In the genomic region with DNA sequence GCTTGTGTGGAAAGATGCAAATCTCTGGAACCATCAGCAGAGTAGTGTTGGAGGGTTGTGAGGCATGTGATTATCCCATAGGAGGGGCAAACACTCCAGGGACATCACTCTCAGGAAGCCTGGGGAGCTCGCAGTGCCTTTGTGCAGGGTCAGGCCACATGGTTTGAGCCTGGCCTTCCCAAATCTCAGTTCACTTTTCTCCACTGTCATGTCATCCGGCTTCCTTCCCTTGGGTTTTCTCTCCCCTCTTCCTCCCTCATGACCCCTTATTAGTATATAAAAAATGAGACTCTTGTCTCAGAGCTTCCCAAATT, we compare ENCODE assay signal across 10 cellular contexts. TPM values are rescaled to one million over a fixed set of nuclear protein-coding genes. Genes with fewer than 3 reads are reported as not detected.
A peak's percentile ranks its signal among the peaks of the same experiment; 100 is the strongest.
DNase-seq lines count a peak whose midpoint lies in the region; ATAC-seq and TF ChIP-seq lines count a peak whose summit lies in the region.
"Had no signal": no experiment of that assay in that cellular context is flagged by ENCODE, and none has a peak within 500 bp of the region (broad histone marks: within the 10 kb centered on the region; RNA-seq: fewer than 3 reads in every experiment).

No MANE protein-coding gene starts in this region.

- H3K9me3 ChIP-seq in uterus = peaks cover 0 to 4% of the 10 kb centered on the region in 2 donors
- H3K9me3 ChIP-seq: ovary had no signal

- no peaks in the 10 kb centered on the region for H3K27me3 Mint-ChIP-seq in activated T-helper 2 cell treated with anti-CD3 and anti-CD28 coated beads, Interferon-gamma antibody, Interleukin-2, Interleukin-4, amounts not matched to agents 10 μg/mL and 5 μg/mL and 100 μg/mL, durations not matched to agents 14 hours and 24 hours and 36 hours (ENCODE audit: low read depth)
- no peaks in the 10 kb centered on the region for H3K27me3 Mint-ChIP-seq in stimulated activated naive B cell treated with anti-CD40 and anti-IgM and Interleukin-4, amounts not matched to agents 10 μg/mL and 1 μg/mL and 100 μg/mL, for 72 hours

- H3K4me1 ChIP-seq in uterus = no peaks in the 10 kb centered on the region

- no peaks in the 10 kb centered on the region for H3K36me3 ChIP-seq in uterus
- H3K36me3 ChIP-seq: ovary had no signal

- no peak overlapping the region for H3K4me3 Mint-ChIP-seq in activated T-helper 2 cell treated with anti-CD3 and anti-CD28 coated beads, Interferon-gamma antibody, Interleukin-2, Interleukin-4, amounts not matched to agents 10 μg/mL and 5 μg/mL and 100 μg/mL, durations not matched to agents 14 hours and 24 hours and 36 hours (ENCODE audit: low read depth)
- H3K4me3 Mint-ChIP-seq in stimulated activated naive B cell treated with anti-CD40 and anti-IgM and Interleukin-4, amounts not matched to agents 10 μg/mL and 1 μg/mL and 100 μg/mL, for 72 hours = no peak overlapping the region

- H3K27me3 ChIP-seq in uterus = no peaks in the 10 kb centered on the region
- H3K27me3 ChIP-seq: ovary had no signal

- intact Hi-C loops in activated T-helper 2 cell treated with anti-CD3 and anti-CD28 coated beads, Interferon-gamma antibody, Interleukin-2, Interleukin-4, amounts not matched to agents 10 μg/mL and 5 μg/mL and 100 μg/mL, durations not matched to agents 14 hours and 24 hours and 36 hours (cut with micrococcal nuclease) = loop anchor here (5.0 kb wide), 1 partner anchor 272 kb away; no protein-coding TSS in a partner anchor
- intact Hi-C loops in left ventricle myocardium superior (cut with micrococcal nuclease) (no loop called here), uterus (cut with DNase I; ENCODE audit: low total_unique reads) (no loop called here), posterior cingulate gyrus (cut with DNase I) (no loop called here)

- no peak overlapping the region for H3K27ac ChIP-seq in uterus

- H3K36me3 Mint-ChIP-seq in activated T-helper 2 cell treated with anti-CD3 and anti-CD28 coated beads, Interferon-gamma antibody, Interleukin-2, Interleukin-4, amounts not matched to agents 10 μg/mL and 5 μg/mL and 100 μg/mL, durations not matched to agents 14 hours and 24 hours and 36 hours (ENCODE audit: low read depth) = peaks cover 70% of the 10 kb centered on the region
- H3K36me3 Mint-ChIP-seq in stimulated activated naive B cell treated with anti-CD40 and anti-IgM and Interleukin-4, amounts not matched to agents 10 μg/mL and 1 μg/mL and 100 μg/mL, for 72 hours = peaks cover 23 to 41% of the 10 kb centered on the region in 2 donors

- no peak for TF ChIP-seq POLR2A in uterus (IDR thresholded peaks at IDR 0.05)

- ATAC-seq in left ventricle myocardium superior = peak; percentile 56
- ATAC-seq in stimulated activated naive B cell treated with anti-CD40 and anti-IgM and Interleukin-4, amounts not matched to agents 10 μg/mL and 1 μg/mL and 100 μg/mL, for 72 hours (replicated peaks) = no peak

- no peak overlapping the region for H3K4me3 ChIP-seq in uterus
- H3K4me3 ChIP-seq: ovary had no signal

- peaks cover 64% of the 10 kb centered on the region for H3K4me1 Mint-ChIP-seq in activated T-helper 2 cell treated with anti-CD3 and anti-CD28 coated beads, Interferon-gamma antibody, Interleukin-2, Interleukin-4, amounts not matched to agents 10 μg/mL and 5 μg/mL and 100 μg/mL, durations not matched to agents 14 hours and 24 hours and 36 hours (ENCODE audit: low read depth)
- peaks cover 40 to 45% of the 10 kb centered on the region in 2 donors for H3K4me1 Mint-ChIP-seq in stimulated activated naive B cell treated with anti-CD40 and anti-IgM and Interleukin-4, amounts not matched to agents 10 μg/mL and 1 μg/mL and 100 μg/mL, for 72 hours

- peaks cover 10% of the 10 kb centered on the region for H3K9me3 Mint-ChIP-seq in activated T-helper 2 cell treated with anti-CD3 and anti-CD28 coated beads, Interferon-gamma antibody, Interleukin-2, Interleukin-4, amounts not matched to agents 10 μg/mL and 5 μg/mL and 100 μg/mL, durations not matched to agents 14 hours and 24 hours and 36 hours
- H3K9me3 Mint-ChIP-seq in stimulated activated naive B cell treated with anti-CD40 and anti-IgM and Interleukin-4, amounts not matched to agents 10 μg/mL and 1 μg/mL and 100 μg/mL, for 72 hours = peaks cover 6 to 7% of the 10 kb centered on the region in 2 donors

- peak overlapping the region; percentile 92 for H3K27ac Mint-ChIP-seq in activated T-helper 2 cell treated with anti-CD3 and anti-CD28 coated beads, Interferon-gamma antibody, Interleukin-2, Interleukin-4, amounts not matched to agents 10 μg/mL and 5 μg/mL and 100 μg/mL, durations not matched to agents 14 hours and 24 hours and 36 hours
- H3K27ac Mint-ChIP-seq in stimulated activated naive B cell treated with anti-CD40 and anti-IgM and Interleukin-4, amounts not matched to agents 10 μg/mL and 1 μg/mL and 100 μg/mL, for 72 hours = peak overlapping the region; percentile 75

- DNase-seq in NCI-H526 (lab: John Stamatoyannopoulos, UW) = peak; percentile 72 to 78
- DNase-seq in activated T-helper 2 cell treated with anti-CD3 and anti-CD28 coated beads, Interferon-gamma antibody, Interleukin-2, Interleukin-4, amounts not matched to agents 10 μg/mL and 5 μg/mL and 100 μg/mL, durations not matched to agents 14 hours and 24 hours and 36 hours (ENCODE audit: low spot score) = no peak
- DNase-seq in left ventricle myocardium superior = no peak
- DNase-seq in stimulated activated naive B cell treated with anti-CD40 and anti-IgM and Interleukin-4, amounts not matched to agents 10 μg/mL and 1 μg/mL and 100 μg/mL, for 72 hours = no peak
- DNase-seq in uterus = no peak
- DNase-seq in HUDEP-2 (lab: John Stamatoyannopoulos, UW; ENCODE audit: unreplicated experiment in 76 of 76) = no peak
- no peak for DNase-seq in posterior cingulate gyrus
- DNase-seq: activated gamma-delta T cell treated with Interleukin-2 at 50 U/mL for 16 hours, T-helper 9 cell had no signal

- TF ChIP-seq CTCF in uterus (IDR thresholded peaks at IDR 0.05) = no peak

RNA-seq across cellular contexts. Expression of a gene that starts 20.4 kb away (rescaled TPM):
- total RNA-seq in activated T-helper 2 cell treated with anti-CD3 and anti-CD28 coated beads, Interferon-gamma antibody, Interleukin-2, Interleukin-4, amounts not matched to agents 10 μg/mL and 5 μg/mL and 100 μg/mL, durations not matched to agents 14 hours and 24 hours and 36 hours = 45.4 and 51.1 TPM in 2 replicates
- total RNA-seq in left ventricle myocardium superior (41.2 TPM), uterus (100 to 1,000 TPM in 1 of 4 donors, 10 to 100 TPM in 3; 37.1 to 110 (median 66.1) TPM)

Comparison
In these comparisons a context has a peak if more than half of its experiments do, and no peak if none do; other contexts are left out.
1. DNase-seq: peak in NCI-H526 (2 of 2); none in activated T-helper 2 cell treated with anti-CD3 and anti-CD28 coated beads, Interferon-gamma antibody, Interleukin-2, Interleukin-4, amounts not matched to agents 10 μg/mL and 5 μg/mL and 100 μg/mL, durations not matched to agents 14 hours and 24 hours and 36 hours (single experiment), left ventricle myocardium superior (single experiment), stimulated activated naive B cell treated with anti-CD40 and anti-IgM and Interleukin-4, amounts not matched to agents 10 μg/mL and 1 μg/mL and 100 μg/mL, for 72 hours (single experiment), uterus (0 of 2), HUDEP-2 (0 of 76) and posterior cingulate gyrus (0 of 10).